In genomic region chr12:132416827-132417226, GRCh38 we compare ENCODE assay signal across 25 cellular contexts.
"Had no signal": no experiment of that assay in that cellular context is flagged by ENCODE, and none has a peak within 500 bp of the region (broad histone marks: within the 10 kb centered on the region; RNA-seq: fewer than 3 reads in every experiment).

No MANE protein-coding gene starts in this region.

- ATAC-seq: stimulated activated effector memory CD8-positive, alpha-beta T cell treated with anti-CD3 and anti-CD28 coated beads, Interleukin-12 subunit alpha, Interleukin-12 subunit beta, amount 100 ng/mL, for 72 hours; stimulated activated memory B cell treated with anti-CD40 and anti-IgM and Interleukin-4, amounts not matched to agents 10 μg/mL and 1 μg/mL and 100 μg/mL, for 72 hours; stimulated activated naive B cell treated with anti-CD40 and anti-IgM and Interleukin-4, amounts not matched to agents 10 μg/mL and 1 μg/mL and 100 μg/mL, for 72 hours; stimulated activated naive CD8-positive, alpha-beta T cell treated with anti-CD3 and anti-CD28 coated beads, Interleukin-15, amount 100 ng/mL, for 72 hours; stimulated activated naive CD8-positive, alpha-beta T cell treated with anti-CD3 and anti-CD28 coated beads, Interleukin-15, Interleukin-2, amounts not matched to agents 100 U/mL and 50 U/mL, for 24 hours; upper lobe of right lung had no signal

- H3K9me3 ChIP-seq: stomach, suprapubic skin, testis, thoracic aorta, thyroid gland, tibial artery, transverse colon, upper lobe of left lung, upper lobe of right lung, uterus, vagina had no signal

- H3K27ac ChIP-seq: stomach, suprapubic skin, testis, thoracic aorta, thyroid gland, tibial artery, tibial nerve, transverse colon, upper lobe of left lung, upper lobe of right lung, uterus, vagina had no signal

- DNase-seq: stimulated activated CD4-positive, alpha-beta T cell treated with anti-CD3 and anti-CD28 coated beads, Interleukin-2, amount 100 ng/mL, for 48 hours; stimulated activated CD4-positive, alpha-beta T cell treated with anti-CD3 and anti-CD28 coated beads, Interleukin-4, amount 100 ng/mL, for 1 hour; stimulated activated CD4-positive, alpha-beta T cell treated with anti-CD3 and anti-CD28 coated beads, Interleukin-4, amount 100 ng/mL, for 24 hours; stimulated activated CD4-positive, alpha-beta T cell treated with anti-CD3 and anti-CD28 coated beads, Interleukin-4, amount 100 ng/mL, for 4 hours; stimulated activated CD8-positive, alpha-beta memory T cell treated with anti-CD3 and anti-CD28 coated beads, Interleukin-4, amount 100 ng/mL, for 48 hours; stimulated activated naive B cell treated with anti-CD40 and anti-IgM and Interleukin-4, amounts not matched to agents 10 μg/mL and 1 μg/mL and 100 μg/mL, for 72 hours; stimulated activated naive CD4-positive, alpha-beta T cell; stimulated activated naive CD4-positive, alpha-beta T cell treated with Interleukin-2 at 50 U/mL for 16 hours; stimulated activated naive CD8-positive, alpha-beta T cell treated with anti-CD3 and anti-CD28 coated beads, Interleukin-15, amount 100 ng/mL, for 72 hours; stimulated activated naive CD8-positive, alpha-beta T cell treated with anti-CD3 and anti-CD28 coated beads, Interleukin-15, Interleukin-2, amounts not matched to agents 100 U/mL and 50 U/mL, for 24 hours; stomach; substantia nigra; testis; thyroid gland; tibial artery; transverse colon; upper lobe of right lung; uterus had no signal

- H3K36me3 ChIP-seq: stomach, suprapubic skin, thoracic aorta, thyroid gland, tibial artery, tibial nerve, transverse colon, upper lobe of left lung, upper lobe of right lung, uterus, vagina had no signal

- H3K27me3 ChIP-seq: testis, thyroid gland, vagina had no signal

- H3K4me3 ChIP-seq: stomach, suprapubic skin, testis, thoracic aorta, thyroid gland, tibial artery, tibial nerve, transverse colon, upper lobe of left lung, upper lobe of right lung, uterus, vagina had no signal

- H3K4me1 ChIP-seq: upper lobe of right lung, uterus had no signal
